Comparison of ENCODE assay signal across 1 cellular context in genomic region chr18:77671456-77672167, GRCh38.
TF ChIP-seq lines count a peak whose summit lies in the region.

No MANE protein-coding gene starts in this region.

TF ChIP-seq in WTC11, 78 proteins besides CTCF, POLR2A, EP300 and RAD21:
- TF ChIP-seq ZNF425 (CRISPR knock-in tag; conservative IDR thresholded peaks at IDR 0.05) = no peak
- TF ChIP-seq JUN (CRISPR knock-in tag; IDR thresholded peaks at IDR 0.05) = no peak
